19 cellular contexts compared by ENCODE assay signal in genomic region chr11:125515102-125515439, GRCh38. TPM values are rescaled to one million over a fixed set of nuclear protein-coding genes. Genes with fewer than 3 reads are reported as not detected.
A peak's percentile ranks its signal among the peaks of the same experiment; 100 is the strongest.
DNase-seq lines count a peak whose midpoint lies in the region; ATAC-seq, FAIRE-seq and TF ChIP-seq lines count a peak whose summit lies in the region.
"Had no signal": no experiment of that assay in that cellular context is flagged by ENCODE, and none has a peak within 500 bp of the region (broad histone marks: within the 10 kb centered on the region; RNA-seq: fewer than 3 reads in every experiment).

No MANE protein-coding gene starts in this region.

- H2AK5ac ChIP-seq in neuronal stem cell (ENCODE audit: low read depth, low read length), result no peak overlapping the region

- POLR2A ChIA-PET in activated CD4-positive, alpha-beta memory T cell treated with anti-CD3 and anti-CD28 coated beads, Interleukin-2, amount 10 ng/mL, durations not matched to agents 7 days and 5 days (lab: Charles Lee), result no interaction called here

- H3K4me1 Mint-ChIP-seq in CD14-positive monocyte, result peaks cover 46% of the 10 kb centered on the region
- H3K4me1 Mint-ChIP-seq in IgD-negative memory B cell, result peaks cover 17 to 18% (median 17%) of the 10 kb centered on the region in 3 donors
- peaks cover 44% of the 10 kb centered on the region for H3K4me1 Mint-ChIP-seq in activated CD4-positive, alpha-beta memory T cell treated with anti-CD3 and anti-CD28 coated beads, Interleukin-2, amount 10 ng/mL, durations not matched to agents 7 days and 5 days

- H3K27ac ChIP-seq in iPS-20b (ENCODE audit: low read length) (no peak overlapping the region), neuronal stem cell (replicated peaks; ENCODE audit: low read length) (no peak overlapping the region)
- H3K27ac ChIP-seq: esophagus muscularis mucosa, lower lobe of right lung, psoas muscle, thyroid gland, WERI-Rb-1 had no signal

- no peaks in the 10 kb centered on the region for H3K36me3 ChIP-seq in iPS-20b (ENCODE audit: insufficient read depth, low read depth, low read length)
- H3K36me3 ChIP-seq in neuronal stem cell (replicated peaks in 1 of 2; ENCODE audit: control insufficient read depth in 2 of 2, insufficient read depth in 2 of 2, low read length in 2 of 2), result peaks cover 0 to 2% of the 10 kb centered on the region in 2 donors
- H3K36me3 ChIP-seq: esophagus muscularis mucosa, lower lobe of right lung, thyroid gland, WERI-Rb-1 had no signal

- H4K91ac ChIP-seq in neuronal stem cell (ENCODE audit: low read depth, low read length, poor library complexity), result no peak overlapping the region

- intact Hi-C loops in CD14-positive monocyte (cut with micrococcal nuclease) (no loop called here), left cardiac atrium (cut with DNase I) (no loop called here)

- no peak overlapping the region for H3K4me2 ChIP-seq in neuronal stem cell (ENCODE audit: insufficient read depth, low read length, poor library complexity, severe bottlenecking)
- H3K4me2 ChIP-seq: smooth muscle cell had no signal

- H3K9me3 ChIP-seq in iPS-20b (ENCODE audit: insufficient read depth, low read depth, low read length) (peaks cover 7% of the 10 kb centered on the region; the same call in 1 of the 2 replicates), neuronal stem cell (replicated peaks in 1 of 2; ENCODE audit: control insufficient read depth in 2 of 2, insufficient read depth in 1 of 2, low read depth in 1 of 2, low read length in 2 of 2) (peaks cover 3 to 5% of the 10 kb centered on the region in 2 donors)
- H3K9me3 ChIP-seq: esophagus muscularis mucosa, lower lobe of right lung, psoas muscle, thyroid gland had no signal

- H2BK5ac ChIP-seq in neuronal stem cell (ENCODE audit: low read length), result no peak overlapping the region

- H3K4me1 ChIP-seq in iPS-20b (ENCODE audit: insufficient read depth, low read length), result peaks cover 21% of the 10 kb centered on the region; the same call in 1 of the 2 replicates
- H3K4me1 ChIP-seq in neuronal stem cell (ENCODE audit: control insufficient read depth in 2 of 2, insufficient read depth in 1 of 2, low read depth in 1 of 2, low read length in 2 of 2), result peaks cover 8 to 14% of the 10 kb centered on the region in 2 donors
- H3K4me1 ChIP-seq: lower lobe of right lung, psoas muscle, thyroid gland had no signal

- H3K36me3 Mint-ChIP-seq in CD14-positive monocyte (peaks cover 3% of the 10 kb centered on the region in 2 donors), IgD-negative memory B cell (no peaks in the 10 kb centered on the region)
- peaks cover 2% of the 10 kb centered on the region for H3K36me3 Mint-ChIP-seq in activated CD4-positive, alpha-beta memory T cell treated with anti-CD3 and anti-CD28 coated beads, Interleukin-2, amount 10 ng/mL, durations not matched to agents 7 days and 5 days (ENCODE audit: low read depth)

- H2BK12ac ChIP-seq in neuronal stem cell (ENCODE audit: low read length), result no peak overlapping the region

- H3K23ac ChIP-seq in neuronal stem cell (ENCODE audit: low read depth, low read length, poor library complexity), result no peak overlapping the region

- no peak overlapping the region for H3K4me3 ChIP-seq in iPS-20b (ENCODE audit: low read length)
- H3K4me3 ChIP-seq in neuronal stem cell (ENCODE audit: low read length in 2 of 2), result no peak overlapping the region
- H3K4me3 ChIP-seq: esophagus muscularis mucosa, lower lobe of right lung, psoas muscle, smooth muscle cell, thyroid gland had no signal

- H3K9ac ChIP-seq in iPS-20b (ENCODE audit: low read depth, low read length) (peak overlapping the region; percentile 42; the same call in 1 of the 2 replicates), neuronal stem cell (ENCODE audit: low read depth, low read length, poor library complexity) (no peak overlapping the region)

- H3K79me1 ChIP-seq in neuronal stem cell (ENCODE audit: low read depth, low read length), result no peaks in the 10 kb centered on the region

- no peak for FAIRE-seq in GM19239 (lab: Jason Lieb, UNC)
- FAIRE-seq: bronchial epithelial cell had no signal

- H3K9me3 Mint-ChIP-seq in CD14-positive monocyte (peaks cover 5 to 20% (median 9%) of the 10 kb centered on the region in 7 donors), IgD-negative memory B cell (peaks cover 0 to 4% (median 0%) of the 10 kb centered on the region in 3 donors)
- H3K9me3 Mint-ChIP-seq in activated CD4-positive, alpha-beta memory T cell treated with anti-CD3 and anti-CD28 coated beads, Interleukin-2, amount 10 ng/mL, durations not matched to agents 7 days and 5 days, result peaks cover 3% of the 10 kb centered on the region

- H3K27me3 ChIP-seq in iPS-20b (ENCODE audit: insufficient read depth, low read length) (no peaks in the 10 kb centered on the region), neuronal stem cell (ENCODE audit: control insufficient read depth in 3 of 3, insufficient read depth in 3 of 3, low read depth in 1 of 3, low read length in 3 of 3) (no peaks in the 10 kb centered on the region)
- H3K27me3 ChIP-seq: esophagus muscularis mucosa, thyroid gland had no signal

- H2AFZ ChIP-seq in neuronal stem cell (ENCODE audit: low read length), result no peak overlapping the region

- H3K27me3 Mint-ChIP-seq in CD14-positive monocyte (ENCODE audit: low read depth in 3 of 3), result peaks cover 0 to 10% (median 8%) of the 10 kb centered on the region in 3 donors
- H3K27me3 Mint-ChIP-seq in IgD-negative memory B cell, result no peaks in the 10 kb centered on the region
- no peaks in the 10 kb centered on the region for H3K27me3 Mint-ChIP-seq in activated CD4-positive, alpha-beta memory T cell treated with anti-CD3 and anti-CD28 coated beads, Interleukin-2, amount 10 ng/mL, durations not matched to agents 7 days and 5 days

- CTCF ChIA-PET in activated CD4-positive, alpha-beta memory T cell treated with anti-CD3 and anti-CD28 coated beads, Interleukin-2, amount 10 ng/mL, durations not matched to agents 7 days and 5 days (lab: Charles Lee), result interaction anchor here (2.0 kb wide), 1 partner anchor 55 kb away, joined by 5 read pairs; the partner anchor contains the start of gene EI24

- H2BK120ac ChIP-seq in neuronal stem cell (ENCODE audit: low read depth, low read length), result no peak overlapping the region

- H2BK15ac ChIP-seq in neuronal stem cell (ENCODE audit: low read length), result no peak overlapping the region

- no peak overlapping the region for H3K14ac ChIP-seq in neuronal stem cell (ENCODE audit: low read length)

- DNase-seq in CD14-positive monocyte (ENCODE audit: low spot score) (no peak), neuronal stem cell (ENCODE audit: low spot score) (no peak), GM19239 (ENCODE audit: insufficient read length, low spot score) (no peak), left cardiac atrium (no peak)
- no peak for DNase-seq in activated CD4-positive, alpha-beta memory T cell treated with anti-CD3 and anti-CD28 coated beads, Interleukin-2, amount 10 ng/mL, durations not matched to agents 7 days and 5 days
- DNase-seq: H7, lower lobe of right lung, NCI-H2171, nephron progenitor cell, psoas muscle, thyroid gland, WERI-Rb-1 had no signal

- no peak overlapping the region for H3K4ac ChIP-seq in neuronal stem cell (ENCODE audit: low read length)

- no peak for TF ChIP-seq CTCF in CD14-positive monocyte (IDR thresholded peaks at IDR 0.05)

- H4K8ac ChIP-seq in neuronal stem cell (ENCODE audit: low read depth, low read length), result no peak overlapping the region

- no peak overlapping the region for H3K18ac ChIP-seq in neuronal stem cell (ENCODE audit: low read length)

- ATAC-seq in left cardiac atrium (no peak), HG03442 (IDR thresholded peaks at IDR 0.05; ENCODE audit: unreplicated experiment) (no peak)
- ATAC-seq: psoas muscle had no signal

- H3K27ac Mint-ChIP-seq in CD14-positive monocyte (peak overlapping the region; percentile 81 to 99 (median 92)), IgD-negative memory B cell (peak overlapping the region in 2 of 3 donors; percentile 75 to 97)
- H3K27ac Mint-ChIP-seq in activated CD4-positive, alpha-beta memory T cell treated with anti-CD3 and anti-CD28 coated beads, Interleukin-2, amount 10 ng/mL, durations not matched to agents 7 days and 5 days, result peak overlapping the region; percentile 88
- H3K27ac Mint-ChIP-seq: nephron progenitor cell had no signal

- H3K4me3 Mint-ChIP-seq in CD14-positive monocyte (no peak overlapping the region), IgD-negative memory B cell (peak overlapping the region in 1 of 4 donors; percentile 4)
- H3K4me3 Mint-ChIP-seq in activated CD4-positive, alpha-beta memory T cell treated with anti-CD3 and anti-CD28 coated beads, Interleukin-2, amount 10 ng/mL, durations not matched to agents 7 days and 5 days, result no peak overlapping the region
- H3K4me3 Mint-ChIP-seq: nephron progenitor cell had no signal

RNA-seq across cellular contexts. Expression of gene FEZ1, which starts 19.0 kb away (rescaled TPM):
- 1 to 10 TPM in 1 of 2 donors, under 1 TPM in 1; 0.55 to 1.4 TPM for polyA plus RNA-seq in CD14-positive monocyte
- 1.2 TPM for polyA plus RNA-seq in IgD-negative memory B cell
- total RNA-seq in activated CD4-positive, alpha-beta memory T cell treated with anti-CD3 and anti-CD28 coated beads, Interleukin-2, amount 10 ng/mL, durations not matched to agents 7 days and 5 days, result 1 to 10 TPM; 2.1 to 2.3 TPM
- polyA plus RNA-seq in neuronal stem cell (2013, experiment 1 of 2), result 221 TPM
- polyA plus RNA-seq in neuronal stem cell (2013, experiment 2 of 2), result 222 TPM
- 10 to 100 TPM; 59.0 to 62.2 TPM for total RNA-seq in left cardiac atrium
- total RNA-seq: HT-29 had no signal

RNA-seq across cellular contexts. Expression of gene EI24, which starts 54.2 kb away (rescaled TPM):
- polyA plus RNA-seq in CD14-positive monocyte (10 to 100 TPM; 44.7 to 46.9 TPM), IgD-negative memory B cell (41.8 TPM)
- 10 to 100 TPM; 31.5 to 33.2 TPM for total RNA-seq in activated CD4-positive, alpha-beta memory T cell treated with anti-CD3 and anti-CD28 coated beads, Interleukin-2, amount 10 ng/mL, durations not matched to agents 7 days and 5 days
- polyA plus RNA-seq in neuronal stem cell (2013, experiment 1 of 2), result 127 TPM
- 121 TPM for polyA plus RNA-seq in neuronal stem cell (2013, experiment 2 of 2)
- 10 to 100 TPM; 63.7 to 73.2 TPM for total RNA-seq in left cardiac atrium

Comparison
In these comparisons a context has a peak if more than half of its experiments do, and no peak if none do; other contexts are left out.
1. RNA of gene FEZ1, which starts 19.0 kb away (total RNA-seq): 59.0 to 62.2 TPM in left cardiac atrium; 2.1 to 2.3 TPM in activated CD4-positive, alpha-beta memory T cell treated with anti-CD3 and anti-CD28 coated beads, Interleukin-2, amount 10 ng/mL, durations not matched to agents 7 days and 5 days; every median in the first group is over 10 times any median in the second.
2. Peak in every context shown above with its lines, with median percentiles within 50 percentile points of each other: H3K27ac Mint-ChIP-seq.